1 cellular context compared by ENCODE assay signal in genomic region chr6:37987559-37987958, GRCh38.
TF ChIP-seq lines count a peak whose summit lies in the region.

No MANE protein-coding gene starts in this region.

TF ChIP-seq in GM23338, 12 proteins besides CTCF, POLR2A, EP300 and RAD21 (continued from another document):
- TF ChIP-seq REST (IDR thresholded peaks at IDR 0.05; ENCODE audit: unreplicated experiment) (no peak), EZH2phosphoT487 (IDR thresholded peaks at IDR 0.05; ENCODE audit: unreplicated experiment) (no peak), ZNF114 (CRISPR knock-in tag; IDR thresholded peaks at IDR 0.05) (no peak), CREB1 (CRISPR knock-in tag; IDR thresholded peaks at IDR 0.05; ENCODE audit: low read depth) (no peak), JUNB (IDR thresholded peaks at IDR 0.05; ENCODE audit: unreplicated experiment) (no peak), ZNF462 (CRISPR knock-in tag; IDR thresholded peaks at IDR 0.05) (no peak)
